ENCODE assay signal across 9 cellular contexts in the genomic region with DNA sequence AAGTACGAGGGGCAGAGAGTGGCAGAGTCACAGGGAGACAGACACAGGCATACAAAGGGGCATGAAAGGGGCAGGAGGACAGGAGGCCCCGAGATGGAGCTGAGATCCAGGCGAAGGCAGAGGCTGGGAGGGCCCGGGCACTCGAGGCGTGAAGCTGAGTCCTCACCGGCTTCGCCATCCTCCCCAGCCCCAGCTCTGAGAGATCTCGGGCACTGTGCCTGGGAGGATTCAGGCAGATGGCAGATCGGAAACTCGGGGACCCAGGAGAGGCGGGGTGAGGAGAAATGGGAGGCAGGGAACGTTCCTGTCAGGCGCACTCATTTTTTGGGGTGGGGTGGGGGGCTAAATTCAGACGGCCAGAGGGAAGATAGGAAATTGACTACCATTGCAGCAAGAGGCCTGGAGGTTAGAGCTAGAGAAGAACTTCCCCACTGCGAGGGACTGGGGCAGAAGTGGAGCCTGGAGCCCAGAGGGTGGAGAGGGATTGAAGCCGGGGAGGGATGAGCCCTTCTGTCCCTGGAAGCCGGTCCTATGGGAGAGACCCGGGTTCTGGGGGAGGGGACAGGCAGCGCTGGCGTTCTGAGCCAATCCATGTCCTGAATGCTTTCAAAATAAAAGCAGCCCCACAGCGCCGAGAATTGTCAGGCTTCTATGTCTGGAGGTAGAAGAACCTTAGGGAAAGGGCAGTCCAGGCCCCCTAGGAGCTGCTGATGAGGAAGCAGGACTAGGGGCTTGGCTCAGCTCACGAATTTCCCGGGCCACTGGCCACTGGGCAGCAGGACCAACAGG. TPM values are rescaled to one million over a fixed set of nuclear protein-coding genes. Genes with fewer than 3 reads are reported as not detected.
A peak's percentile ranks its signal among the peaks of the same experiment; 100 is the strongest.
DNase-seq lines count a peak whose midpoint lies in the region; ATAC-seq and TF ChIP-seq lines count a peak whose summit lies in the region.
"Had no signal": no experiment of that assay in that cellular context is flagged by ENCODE, and none has a peak within 500 bp of the region (broad histone marks: within the 10 kb centered on the region; RNA-seq: fewer than 3 reads in every experiment).

No MANE protein-coding gene starts in this region.

- peaks cover 18% of the 10 kb centered on the region for H3K23me2 ChIP-seq in H9 (ENCODE audit: insufficient read length, low read depth, low read length, poor library complexity, severe bottlenecking)

- no peak overlapping the region for H2AFZ ChIP-seq in H9 (ENCODE audit: low read length)

- no peak overlapping the region for H3K4ac ChIP-seq in H9 (ENCODE audit: low read depth, low read length)

- in situ Hi-C loops in ACHN (cut with HindIII; ENCODE audit: low pct_ligation_motif_present, low pct_unique_long_range_greater_than_20kb, low sequenced_read_pairs), result no loop called here

- no peak overlapping the region for H3K18ac ChIP-seq in H9 (ENCODE audit: insufficient read length, low read depth, low read length)

- no peak overlapping the region for H2BK20ac ChIP-seq in H9 (ENCODE audit: low read depth, low read length, poor library complexity, severe bottlenecking)

- no peak overlapping the region for H3K9ac ChIP-seq in H9 (ENCODE audit: extremely low read depth, insufficient read length, low read length)

- no peaks in the 10 kb centered on the region for H4K20me1 ChIP-seq in H9 (ENCODE audit: control insufficient read depth, insufficient read depth, insufficient read length)

- no peaks in the 10 kb centered on the region; the same call in 1 of the 2 replicates for H3K27me3 ChIP-seq in H9 (ENCODE audit: insufficient read depth, low read length)
- H3K27me3 ChIP-seq in left lung, result peaks cover 0 to 97% of the 10 kb centered on the region in 2 donors

- H2AK5ac ChIP-seq in H9 (ENCODE audit: insufficient read length, low read length), result no peak overlapping the region

- no peaks in the 10 kb centered on the region for H3K79me1 ChIP-seq in H9 (ENCODE audit: insufficient read depth, low read depth, low read length, poor library complexity, severe bottlenecking)

- H3K23ac ChIP-seq in H9 (ENCODE audit: insufficient read length, low read depth, low read length), result no peak overlapping the region

- TF ChIP-seq CTCF in H9 (conservative IDR thresholded peaks at IDR 0.05) (no peak), left lung (IDR thresholded peaks at IDR 0.05) (no peak)

- H2BK15ac ChIP-seq in H9 (ENCODE audit: low read depth, low read length), result no peak overlapping the region

- H3K4me1 Mint-ChIP-seq in H9, result peaks cover 17 to 33% of the 10 kb centered on the region in 2 experiments
- H3K4me1 Mint-ChIP-seq in activated T-helper 2 cell treated with anti-CD3 and anti-CD28 coated beads, Interferon-gamma antibody, Interleukin-2, Interleukin-4, amounts not matched to agents 10 μg/mL and 5 μg/mL and 100 μg/mL, durations not matched to agents 14 hours and 24 hours and 36 hours (ENCODE audit: low read depth), result peaks cover 4% of the 10 kb centered on the region

- no CpG with 5 or more reads among the region's 25 CpGs for WGBS in H9 (ENCODE audit: extremely low coverage, insufficient read length, low lambda C conversion rate)

- H3K27ac ChIP-seq in H9 (ENCODE audit: insufficient read length, low read depth, low read length) (no peak overlapping the region), left lung (no peak overlapping the region)

- no peak overlapping the region for H4K8ac ChIP-seq in H9 (replicated peaks; ENCODE audit: insufficient read length, low read depth, low read length)

- H4K91ac ChIP-seq in H9 (ENCODE audit: insufficient read length, low read depth, low read length), result no peak overlapping the region

- H3K36me3 Mint-ChIP-seq in H9 (ENCODE audit: insufficient read depth in 1 of 3, low read depth in 3 of 3), result peaks cover 0 to 2% (median 0%) of the 10 kb centered on the region in 3 experiments; a peak in 1 of 7 replicates
- H3K36me3 Mint-ChIP-seq in activated T-helper 2 cell treated with anti-CD3 and anti-CD28 coated beads, Interferon-gamma antibody, Interleukin-2, Interleukin-4, amounts not matched to agents 10 μg/mL and 5 μg/mL and 100 μg/mL, durations not matched to agents 14 hours and 24 hours and 36 hours (ENCODE audit: low read depth), result no peaks in the 10 kb centered on the region

- H3T11ph ChIP-seq in H9 (ENCODE audit: low read length), result no peak overlapping the region

- H3K27me3 Mint-ChIP-seq in H9 (ENCODE audit: low read depth), result peaks cover 91% of the 10 kb centered on the region
- peaks cover 33% of the 10 kb centered on the region for H3K27me3 Mint-ChIP-seq in activated T-helper 2 cell treated with anti-CD3 and anti-CD28 coated beads, Interferon-gamma antibody, Interleukin-2, Interleukin-4, amounts not matched to agents 10 μg/mL and 5 μg/mL and 100 μg/mL, durations not matched to agents 14 hours and 24 hours and 36 hours (ENCODE audit: low read depth)

- H2BK12ac ChIP-seq in H9 (ENCODE audit: insufficient read length, low read depth, low read length), result no peak overlapping the region

- H2BK120ac ChIP-seq in H9 (ENCODE audit: low read depth, low read length, poor library complexity, severe bottlenecking), result no peak overlapping the region

- H2BK5ac ChIP-seq in H9 (ENCODE audit: insufficient read length, low read length), result no peak overlapping the region

- H3K4me2 ChIP-seq in H9 (ENCODE audit: insufficient read depth, insufficient read length, low read length), result peak overlapping the region; percentile 74

- no peak overlapping the region for H4K5ac ChIP-seq in H9 (ENCODE audit: insufficient read length, low read depth, low read length)

- intact Hi-C loops in activated T-helper 2 cell treated with anti-CD3 and anti-CD28 coated beads, Interferon-gamma antibody, Interleukin-2, Interleukin-4, amounts not matched to agents 10 μg/mL and 5 μg/mL and 100 μg/mL, durations not matched to agents 14 hours and 24 hours and 36 hours (cut with micrococcal nuclease), result no loop called here
- intact Hi-C loops in left lung (cut with DNase I), result no loop called here

- no peaks in the 10 kb centered on the region for H3K4me1 ChIP-seq in H9 (ENCODE audit: insufficient read depth, low read length)
- H3K4me1 ChIP-seq in left lung, result peaks cover 0 to 11% of the 10 kb centered on the region in 2 donors

- no peaks in the 10 kb centered on the region for H3K36me3 ChIP-seq in left lung
- H3K36me3 ChIP-seq: gastroesophageal sphincter had no signal

- no peaks in the 10 kb centered on the region for H3K9me3 ChIP-seq in H9 (ENCODE audit: control insufficient read depth, low read depth, low read length)
- H3K9me3 ChIP-seq in left lung, result no peaks in the 10 kb centered on the region
- H3K9me3 ChIP-seq: gastroesophageal sphincter had no signal

- no peak overlapping the region for H3K14ac ChIP-seq in H9 (ENCODE audit: insufficient read depth, low read length)

- ATAC-seq in HG03460 (IDR thresholded peaks at IDR 0.05; ENCODE audit: unreplicated experiment) (no peak), left lung (no peak), HG02571 (IDR thresholded peaks at IDR 0.05; ENCODE audit: unreplicated experiment) (no peak)

- peak overlapping the region; percentile 70 to 99 for H3K4me3 Mint-ChIP-seq in H9
- H3K4me3 Mint-ChIP-seq in activated T-helper 2 cell treated with anti-CD3 and anti-CD28 coated beads, Interferon-gamma antibody, Interleukin-2, Interleukin-4, amounts not matched to agents 10 μg/mL and 5 μg/mL and 100 μg/mL, durations not matched to agents 14 hours and 24 hours and 36 hours (ENCODE audit: low read depth), result peak overlapping the region; percentile 38

- DNase-seq in ACHN, result peak; percentile 27
- peak; percentile 74 for DNase-seq in H9
- no peak for DNase-seq in activated T-helper 2 cell treated with anti-CD3 and anti-CD28 coated beads, Interferon-gamma antibody, Interleukin-2, Interleukin-4, amounts not matched to agents 10 μg/mL and 5 μg/mL and 100 μg/mL, durations not matched to agents 14 hours and 24 hours and 36 hours (ENCODE audit: low spot score)
- DNase-seq in medulla oblongata (ENCODE audit: extremely low spot score), result peak; percentile 33
- DNase-seq in HuH-7 (ENCODE audit: low spot score), result no peak
- DNase-seq in left lung, result no peak

- H3K9me3 Mint-ChIP-seq in H9, result no peaks in the 10 kb centered on the region
- no peaks in the 10 kb centered on the region for H3K9me3 Mint-ChIP-seq in activated T-helper 2 cell treated with anti-CD3 and anti-CD28 coated beads, Interferon-gamma antibody, Interleukin-2, Interleukin-4, amounts not matched to agents 10 μg/mL and 5 μg/mL and 100 μg/mL, durations not matched to agents 14 hours and 24 hours and 36 hours

- H3K56ac ChIP-seq in H9 (ENCODE audit: insufficient read length, low read depth, low read length), result no peak overlapping the region

- H3K4me3 ChIP-seq in left lung, result peak overlapping the region in 1 of 2 donors; percentile 23

- H3K27ac Mint-ChIP-seq in H9, result peak overlapping the region in 1 of 3 experiments; percentile 48; a peak in 1 of 7 replicates
- no peak overlapping the region for H3K27ac Mint-ChIP-seq in activated T-helper 2 cell treated with anti-CD3 and anti-CD28 coated beads, Interferon-gamma antibody, Interleukin-2, Interleukin-4, amounts not matched to agents 10 μg/mL and 5 μg/mL and 100 μg/mL, durations not matched to agents 14 hours and 24 hours and 36 hours

- no peaks in the 10 kb centered on the region for H3K79me2 ChIP-seq in H9 (ENCODE audit: insufficient read depth, low read length)

RNA-seq across cellular contexts. Expression of a gene that starts 12.6 kb away (rescaled TPM):
- total RNA-seq in H9 (2021), result 3.7 and 3.8 TPM in 2 replicates
- total RNA-seq in activated T-helper 2 cell treated with anti-CD3 and anti-CD28 coated beads, Interferon-gamma antibody, Interleukin-2, Interleukin-4, amounts not matched to agents 10 μg/mL and 5 μg/mL and 100 μg/mL, durations not matched to agents 14 hours and 24 hours and 36 hours, result 0.18 TPM in 1 of 2 replicates, not detected in the other
- total RNA-seq in left lung, result 1 to 10 TPM; 2.8 to 3.2 TPM

RNA-seq across cellular contexts. Expression of a gene that starts 41.9 kb away (rescaled TPM):
- total RNA-seq in H9 (2021), result not detected in 2 replicates
- not detected in 2 replicates for total RNA-seq in activated T-helper 2 cell treated with anti-CD3 and anti-CD28 coated beads, Interferon-gamma antibody, Interleukin-2, Interleukin-4, amounts not matched to agents 10 μg/mL and 5 μg/mL and 100 μg/mL, durations not matched to agents 14 hours and 24 hours and 36 hours
- not detected for total RNA-seq in left lung
- total RNA-seq: gastroesophageal sphincter had no signal

RNA-seq across cellular contexts. Expression of a gene that starts 44.6 kb away (rescaled TPM):
- total RNA-seq in H9 (2021) (5.0 and 5.4 TPM in 2 replicates), left lung (10 to 100 TPM; 44.1 to 52.0 TPM)
- 39.9 and 43.6 TPM in 2 replicates for total RNA-seq in activated T-helper 2 cell treated with anti-CD3 and anti-CD28 coated beads, Interferon-gamma antibody, Interleukin-2, Interleukin-4, amounts not matched to agents 10 μg/mL and 5 μg/mL and 100 μg/mL, durations not matched to agents 14 hours and 24 hours and 36 hours

Comparison
In these comparisons a context has a peak if more than half of its experiments do, and no peak if none do; other contexts are left out.
1. DNase-seq: peak in ACHN (single experiment), H9 (single experiment) and medulla oblongata (single experiment); none in activated T-helper 2 cell treated with anti-CD3 and anti-CD28 coated beads, Interferon-gamma antibody, Interleukin-2, Interleukin-4, amounts not matched to agents 10 μg/mL and 5 μg/mL and 100 μg/mL, durations not matched to agents 14 hours and 24 hours and 36 hours (single experiment), HuH-7 (single experiment) and left lung (0 of 2).